In the genomic region with DNA sequence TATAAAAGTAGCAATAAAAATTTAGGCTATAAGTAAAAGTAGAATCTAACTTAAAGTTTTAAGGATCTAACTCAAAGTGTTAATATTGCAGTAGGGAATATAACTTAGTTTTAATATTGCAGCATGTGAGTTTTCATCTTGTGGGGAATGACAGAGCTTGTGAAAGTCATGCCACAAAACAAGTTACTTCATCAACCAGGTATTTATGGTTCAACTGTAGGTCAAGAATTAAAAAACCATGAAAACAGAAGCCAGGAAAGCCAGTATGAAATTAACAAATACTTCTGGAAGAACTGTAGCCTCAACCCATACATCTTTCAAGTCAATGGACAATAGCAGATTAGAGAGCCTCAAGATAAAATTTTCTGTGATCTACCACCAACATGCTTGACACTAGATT, we compare ENCODE assay signal across 19 cellular contexts. TPM values are rescaled to one million over a fixed set of nuclear protein-coding genes. Genes with fewer than 3 reads are reported as not detected.
A peak's percentile ranks its signal among the peaks of the same experiment; 100 is the strongest.
DNase-seq lines count a peak whose midpoint lies in the region; ATAC-seq and TF ChIP-seq lines count a peak whose summit lies in the region.
"Had no signal": no experiment of that assay in that cellular context is flagged by ENCODE, and none has a peak within 500 bp of the region (broad histone marks: within the 10 kb centered on the region; RNA-seq: fewer than 3 reads in every experiment).

No MANE protein-coding gene starts in this region.

- DNase-seq in AG20443 (ENCODE audit: low spot score) (peak; percentile 37), IMR-90 (peak; percentile 66), brain microvascular endothelial cell (peak; percentile 36), lung microvascular endothelial cell (ENCODE audit: low read depth in 2 of 2) (peak; percentile 17 to 28), SW480 (ENCODE audit: low spot score) (no peak), SKM-1 treated with dmso at 0.1 percent for 144 hours (lab: John Stamatoyannopoulos, UW; ENCODE audit: unreplicated experiment) (no peak), NCI-H1105 (lab: John Stamatoyannopoulos, UW) (no peak)
- DNase-seq in activated effector memory CD4-positive, alpha-beta T cell treated with anti-CD3 and anti-CD28 coated beads, Interleukin-2, amount 50 U/mL, for 16 hours, result no peak
- DNase-seq: activated CD4-positive, alpha-beta memory T cell treated with anti-CD3 and anti-CD28 coated beads for 36 hours; activated T-cell treated with anti-CD3 and anti-CD28 coated beads, Interleukin-2, amount 50 U/mL, for 1 hour; H7; left cardiac atrium; midbrain; MM.1S; NCI-H2029; NK-92 treated with Interleukin-12 subunit alpha and Interleukin-12 subunit beta, amount 100 ng/mL, for 24 hours; stimulated activated naive CD4-positive, alpha-beta T cell treated with Interleukin-2 at 50 U/mL for 16 hours; transverse colon had no signal

- H3K27ac ChIP-seq in IMR-90 (ENCODE audit: insufficient read depth, low read length), result no peak overlapping the region
- peak overlapping the region; percentile 66 for H3K27ac ChIP-seq in brain microvascular endothelial cell
- H3K27ac ChIP-seq: cardiac muscle cell, transverse colon had no signal

- H3K4ac ChIP-seq in IMR-90 (ENCODE audit: low read depth, low read length), result no peak overlapping the region

- H2BK20ac ChIP-seq in IMR-90 (ENCODE audit: low read depth, low read length), result no peak overlapping the region

- CTCF ChIA-PET in IMR-90 (lab: Yijun Ruan, JAX), result no interaction called here

- TF ChIP-seq CTCF in IMR-90 (conservative IDR thresholded peaks at IDR 0.05; ENCODE audit: low read depth, low read length), result no peak
- no peak for TF ChIP-seq CTCF in brain microvascular endothelial cell (IDR thresholded peaks at IDR 0.05; ENCODE audit: low read depth, low read length, missing control alignments)

- H2AK5ac ChIP-seq in IMR-90 (ENCODE audit: low read depth, low read length), result no peak overlapping the region

- no peak for TF ChIP-seq POLR2A in IMR-90 (IDR thresholded peaks at IDR 0.05; ENCODE audit: low read depth, low read length)

- no peak overlapping the region for H4K91ac ChIP-seq in IMR-90 (ENCODE audit: insufficient read depth, low read depth, low read length)

- no peaks in the 10 kb centered on the region; a peak in 1 of 4 replicates for H3K79me1 ChIP-seq in IMR-90 (ENCODE audit: low read depth in 1 of 2, low read length in 2 of 2)

- H3K9me1 ChIP-seq in IMR-90 (ENCODE audit: insufficient read depth, low read length), result no peaks in the 10 kb centered on the region

- H3K4me1 ChIP-seq in IMR-90 (ENCODE audit: control insufficient read depth, insufficient read depth, low read length), result peaks cover 4% of the 10 kb centered on the region; the same call in 1 of the 2 replicates
- H3K4me1 ChIP-seq: transverse colon had no signal

- dilution Hi-C loops in IMR-90 (cut with HindIII; ENCODE audit: low sequenced_read_pairs, unreplicated experiment), result no loop called here

- no peak overlapping the region for H3K4me2 ChIP-seq in IMR-90 (ENCODE audit: low read depth, low read length)

- POLR2A ChIA-PET in IMR-90 (lab: Charles Lee; ENCODE audit: unreplicated experiment), result interaction anchor here (0.7 to 0.8 kb wide), 2 partner anchors 19 to 327 kb away, joined by 3 to 4 read pairs; no protein-coding TSS in a partner anchor

- intact Hi-C loops in IMR-90 (cut with micrococcal nuclease), result no loop called here

- in situ Hi-C loops in IMR-90 (cut with MboI; ENCODE audit: low sequenced_read_pairs) (no loop called here), brain microvascular endothelial cell (cut with HindIII; ENCODE audit: low pct_ligation_motif_present, low sequenced_read_pairs) (no loop called here)

- no peak overlapping the region for H2AFZ ChIP-seq in IMR-90 (replicated peaks; ENCODE audit: low read length, poor library complexity)

- H4K5ac ChIP-seq in IMR-90 (ENCODE audit: low read depth, low read length), result no peak overlapping the region

- no TSS peak for BruUV-seq in IMR-90 (replicated peaks; lab: Mats Ljungman, UMichigan)

- H2BK120ac ChIP-seq in IMR-90 (ENCODE audit: low read depth, low read length), result no peak overlapping the region

- no peaks in the 10 kb centered on the region for H3K9me3 ChIP-seq in IMR-90 (ENCODE audit: control insufficient read depth, insufficient read depth, low read length)
- H3K9me3 ChIP-seq: transverse colon had no signal

- H2BK5ac ChIP-seq in IMR-90 (ENCODE audit: low read depth, low read length, poor library complexity, severe bottlenecking), result no peak overlapping the region

- H3K23ac ChIP-seq in IMR-90 (ENCODE audit: low read depth, low read length), result no peak overlapping the region

- no peak overlapping the region for H3K4me3 ChIP-seq in IMR-90 (ENCODE audit: insufficient read depth, low read depth, low read length)
- H3K4me3 ChIP-seq in brain microvascular endothelial cell (ENCODE audit: low read depth, low read length), result no peak overlapping the region
- H3K4me3 ChIP-seq: cardiac muscle cell, transverse colon had no signal

- no peaks in the 10 kb centered on the region for H4K20me1 ChIP-seq in IMR-90 (ENCODE audit: insufficient read depth, low read length)

- H4K8ac ChIP-seq in IMR-90 (ENCODE audit: low read depth in 2 of 2, low read length in 2 of 2), result no peak overlapping the region

- no peak overlapping the region for H2BK15ac ChIP-seq in IMR-90 (ENCODE audit: low read depth, low read length)

- ATAC-seq in IMR-90 (ENCODE audit: low read depth), result peak; percentile 44
- ATAC-seq: left cardiac atrium had no signal

- H3K18ac ChIP-seq in IMR-90 (ENCODE audit: low read depth, low read length), result no peak overlapping the region

- H3K9ac ChIP-seq in IMR-90 (ENCODE audit: low read depth, low read length), result no peak overlapping the region

- peaks cover 14% of the 10 kb centered on the region for H3K36me3 ChIP-seq in IMR-90 (ENCODE audit: control insufficient read depth, insufficient read depth, low read length)
- peaks cover 57% of the 10 kb centered on the region for H3K36me3 ChIP-seq in brain microvascular endothelial cell (replicated peaks)

- H3K27me3 ChIP-seq in IMR-90 (ENCODE audit: control insufficient read depth, insufficient read depth, low read length), result no peaks in the 10 kb centered on the region
- no peaks in the 10 kb centered on the region for H3K27me3 ChIP-seq in brain microvascular endothelial cell (replicated peaks)
- H3K27me3 ChIP-seq: cardiac muscle cell, transverse colon had no signal

- no peak overlapping the region for H3K14ac ChIP-seq in IMR-90 (replicated peaks; ENCODE audit: low read depth, low read length)

- no peak overlapping the region for H2AK9ac ChIP-seq in IMR-90 (replicated peaks; ENCODE audit: low read depth, low read length, poor library complexity)

- no peak overlapping the region for H3K56ac ChIP-seq in IMR-90 (ENCODE audit: extremely low read depth, insufficient read depth, low read length)

- TF ChIP-seq RAD21 in IMR-90 (IDR thresholded peaks at IDR 0.05; ENCODE audit: low read length), result no peak

TF ChIP-seq in IMR-90, 13 proteins besides CTCF, POLR2A, EP300 and RAD21:
- no peak for TF ChIP-seq SMC3 (IDR thresholded peaks at IDR 0.05; ENCODE audit: low read depth, low read length)
- TF ChIP-seq RCOR1 (IDR thresholded peaks at IDR 0.05; ENCODE audit: insufficient replicate concordance, low read length), result no peak

RNA-seq across cellular contexts. Expression of a gene that starts 19.0 kb away (rescaled TPM):
- total RNA-seq in IMR-90 (2012; rRNA removed) (30.6 and 32.8 TPM in 2 replicates), lung microvascular endothelial cell (43.8 and 52.2 TPM in 2 replicates)
- polyA plus RNA-seq in IMR-90 (2012; rRNA removed), result 19.2 and 27.5 TPM in 2 replicates
- polyA plus RNA-seq in IMR-90 (2012; cell fraction: cytosol; rRNA removed), result 4.4 and 5.1 TPM in 2 replicates
- polyA plus RNA-seq in IMR-90 (2012; cell fraction: nucleus; rRNA removed; ENCODE audit: low replicate concordance), result 8.8 and 41.8 TPM in 2 replicates

Comparison
In these comparisons a context has a peak if more than half of its experiments do, and no peak if none do; other contexts are left out.
1. DNase-seq: peak in AG20443 (single experiment), IMR-90 (single experiment), brain microvascular endothelial cell (single experiment) and lung microvascular endothelial cell (2 of 2); none in SW480 (single experiment), SKM-1 treated with dmso at 0.1 percent for 144 hours (single experiment), NCI-H1105 (single experiment) and activated effector memory CD4-positive, alpha-beta T cell treated with anti-CD3 and anti-CD28 coated beads, Interleukin-2, amount 50 U/mL, for 16 hours (single experiment).